8 cellular contexts compared by ENCODE assay signal in genomic region chr7:138980575-138981285, GRCh38. TPM values are rescaled to one million over a fixed set of nuclear protein-coding genes. Genes with fewer than 3 reads are reported as not detected.
DNase-seq lines count a peak whose midpoint lies in the region; ATAC-seq lines count a peak whose summit lies in the region.

No MANE protein-coding gene starts in this region.

- ATAC-seq in GM21381 (IDR thresholded peaks at IDR 0.05; ENCODE audit: unreplicated experiment) (peak; percentile 43), HG02973 (IDR thresholded peaks at IDR 0.05; ENCODE audit: unreplicated experiment) (no peak)
- peak; percentile 52 for ATAC-seq in stimulated activated effector memory CD8-positive, alpha-beta T cell treated with anti-CD3 and anti-CD28 coated beads, Interleukin-12 subunit alpha, Interleukin-12 subunit beta, amount 100 ng/mL, for 72 hours

- H3K36me3 Mint-ChIP-seq in stimulated activated effector memory CD8-positive, alpha-beta T cell treated with anti-CD3 and anti-CD28 coated beads, Interleukin-12 subunit alpha, Interleukin-12 subunit beta, amount 100 ng/mL, for 72 hours = no peaks in the 10 kb centered on the region

- H3K4me3 ChIP-seq in iPS-15b (ENCODE audit: low read depth, low read length) = peak overlapping the region; percentile 70

- no peaks in the 10 kb centered on the region for H3K9me3 ChIP-seq in iPS-15b (ENCODE audit: control insufficient read depth, insufficient read depth, low read length)

- H3K9me3 Mint-ChIP-seq in stimulated activated effector memory CD8-positive, alpha-beta T cell treated with anti-CD3 and anti-CD28 coated beads, Interleukin-12 subunit alpha, Interleukin-12 subunit beta, amount 100 ng/mL, for 72 hours = no peaks in the 10 kb centered on the region

- DNase-seq in EH (ENCODE audit: low read depth) = peak; percentile 13
- peak; percentile 7 for DNase-seq in HT-29 (ENCODE audit: low spot score)
- peak; percentile 31 to 43 for DNase-seq in activated T-cell treated with anti-CD3 and anti-CD28 coated beads, Interleukin-2, amount 50 U/mL, for 48 hours
- peak in 1 of 2 donors; percentile 55 for DNase-seq in stimulated activated effector memory CD8-positive, alpha-beta T cell treated with anti-CD3 and anti-CD28 coated beads, Interleukin-12 subunit alpha, Interleukin-12 subunit beta, amount 100 ng/mL, for 72 hours (ENCODE audit: low spot score in 2 of 2)
- no peak for DNase-seq in cerebellar nuclear complex (lab: John Stamatoyannopoulos, UW)

- peak overlapping the region; percentile 82 for H3K4me3 Mint-ChIP-seq in stimulated activated effector memory CD8-positive, alpha-beta T cell treated with anti-CD3 and anti-CD28 coated beads, Interleukin-12 subunit alpha, Interleukin-12 subunit beta, amount 100 ng/mL, for 72 hours

- H3K36me3 ChIP-seq in iPS-15b (ENCODE audit: control insufficient read depth, insufficient read depth, low read length) = no peaks in the 10 kb centered on the region

- peaks cover 10% of the 10 kb centered on the region for H3K4me1 ChIP-seq in iPS-15b (ENCODE audit: control insufficient read depth, insufficient read depth, low read length)

- peak overlapping the region; percentile 68 for H3K27ac Mint-ChIP-seq in stimulated activated effector memory CD8-positive, alpha-beta T cell treated with anti-CD3 and anti-CD28 coated beads, Interleukin-12 subunit alpha, Interleukin-12 subunit beta, amount 100 ng/mL, for 72 hours

- H3K27me3 ChIP-seq in iPS-15b (ENCODE audit: control insufficient read depth, insufficient read depth, low read length) = peaks cover 16% of the 10 kb centered on the region

- peaks cover 16% of the 10 kb centered on the region for H3K4me1 Mint-ChIP-seq in stimulated activated effector memory CD8-positive, alpha-beta T cell treated with anti-CD3 and anti-CD28 coated beads, Interleukin-12 subunit alpha, Interleukin-12 subunit beta, amount 100 ng/mL, for 72 hours

- H3K9ac ChIP-seq in iPS-15b (ENCODE audit: low read depth, low read length) = peak overlapping the region; percentile 32

RNA-seq across cellular contexts. Expression of gene KIAA1549, which starts 0.5 kb away (rescaled TPM):
- total RNA-seq in HT-29 (2014; rRNA removed; shearing (Covaris generic)) = 0.26 and 0.38 TPM in 2 replicates

RNA-seq across cellular contexts. Expression of gene ZC3HAV1L, which starts 55.1 kb away (rescaled TPM):
- total RNA-seq in HT-29 (2014; rRNA removed; shearing (Covaris generic)) = 11.6 and 13.1 TPM in 2 replicates

Comparison
In these comparisons a context has a peak if more than half of its experiments do, and no peak if none do; other contexts are left out.
1. DNase-seq: peak in EH (single experiment), HT-29 (single experiment) and activated T-cell treated with anti-CD3 and anti-CD28 coated beads, Interleukin-2, amount 50 U/mL, for 48 hours (2 of 2); none in cerebellar nuclear complex (0 of 2).